ENCODE assay signal across 27 cellular contexts in the genomic region with DNA sequence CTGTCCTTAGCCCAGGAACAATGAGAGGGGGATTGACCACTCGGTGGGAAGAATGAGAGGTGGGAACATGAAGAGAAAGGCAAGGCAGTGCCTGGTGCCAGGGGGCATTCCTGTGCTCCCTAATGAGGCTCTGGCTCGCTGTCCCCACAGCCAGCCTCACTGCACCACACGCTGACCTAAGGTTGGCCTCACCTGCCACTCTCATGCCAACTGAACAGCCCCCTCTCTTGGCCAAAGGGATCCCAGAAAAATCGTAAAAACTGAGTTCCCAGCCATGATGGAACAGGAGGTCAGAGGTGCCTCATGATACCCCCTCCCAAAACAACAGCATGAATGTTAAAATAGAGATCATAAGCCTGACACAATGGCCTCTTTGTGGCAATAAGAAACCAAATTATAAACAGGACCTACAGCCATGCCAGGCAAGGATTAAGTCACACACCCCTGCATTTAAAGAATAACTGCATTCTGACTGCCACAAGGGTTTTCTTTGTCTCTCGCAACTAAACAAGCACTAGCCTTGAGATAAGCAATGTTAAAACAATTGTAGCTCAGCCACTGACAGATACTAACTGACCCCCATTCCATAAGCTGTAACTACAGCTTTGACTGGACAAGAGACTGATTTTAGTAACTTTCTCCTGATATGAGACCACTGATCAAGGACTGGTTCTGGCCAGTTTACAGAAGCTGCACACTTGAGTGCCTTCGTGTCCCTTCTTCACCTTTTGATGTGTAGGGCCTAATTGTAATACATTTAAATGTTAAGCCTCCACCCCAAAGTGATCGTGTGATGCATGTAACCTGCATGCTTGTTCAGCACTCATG.
DNase-seq lines count a peak whose midpoint lies in the region; ATAC-seq, FAIRE-seq and TF ChIP-seq lines count a peak whose summit lies in the region.
"Had no signal": no experiment of that assay in that cellular context is flagged by ENCODE, and none has a peak within 500 bp of the region (broad histone marks: within the 10 kb centered on the region; RNA-seq: fewer than 3 reads in every experiment).

No MANE protein-coding gene starts in this region.

- TF ChIP-seq CTCF in H1 (IDR thresholded peaks at IDR 0.05; ENCODE audit: control extremely low read depth in 1 of 3, insufficient read depth in 1 of 3, low read depth in 1 of 3, low read length in 3 of 3): peak; percentile 33 to 41 (median 34); a peak in 3 of 4 replicates
- TF ChIP-seq CTCF in progenitor cell of endocrine pancreas (IDR thresholded peaks at IDR 0.05; ENCODE audit: unreplicated experiment): no peak
- no peak for TF ChIP-seq CTCF in esophagus muscularis mucosa (IDR thresholded peaks at IDR 0.05)

- in situ Hi-C loops in GM23248 (cut with MboI): no loop called here

- H3K9me3 Mint-ChIP-seq in progenitor cell of endocrine pancreas (ENCODE audit: low read depth): no peaks in the 10 kb centered on the region
- H3K9me3 Mint-ChIP-seq: activated CD4-positive, alpha-beta memory T cell treated with anti-CD3 and anti-CD28 coated beads, Interleukin-2, amount 10 ng/mL, durations not matched to agents 7 days and 5 days; T-helper 1 cell treated with Interleukin-12 subunit alpha and Interleukin-12 subunit beta and Interleukin-4 antibody, amounts not matched to agents 30 μg/mL and 1 μg/mL, for 36 hours had no signal

- H3K27ac ChIP-seq in H1 (ENCODE audit: low read depth, low read length) (no peak overlapping the region), esophagus muscularis mucosa (replicated peaks in 1 of 4) (no peak overlapping the region), GM23248 (no peak overlapping the region)
- H3K27ac ChIP-seq: BLaER1, dorsolateral prefrontal cortex, gastroesophageal sphincter, suprapubic skin, upper lobe of right lung had no signal

- TF ChIP-seq EP300 in H1 (IDR thresholded peaks at IDR 0.05; ENCODE audit: borderline replicate concordance in 1 of 2, low read depth in 2 of 2, low read length in 2 of 2): no peak
- TF ChIP-seq EP300 in esophagus muscularis mucosa (IDR thresholded peaks at IDR 0.05): no peak

- no peak overlapping the region for H4K91ac ChIP-seq in H1 (replicated peaks; ENCODE audit: insufficient read length, low read length)

- H3K36me3 Mint-ChIP-seq in progenitor cell of endocrine pancreas (ENCODE audit: insufficient read depth): no peaks in the 10 kb centered on the region
- H3K36me3 Mint-ChIP-seq: activated naive CD4-positive, alpha-beta T cell treated with anti-CD3 and anti-CD28 coated beads, Interleukin-2, amount 50 U/mL, for 72 hours had no signal

- CTCF ChIA-PET in H1 (lab: Charles Lee; ENCODE audit: partially characterized antibody): interaction anchor here (0.7 to 4.1 kb wide), 12 partner anchors 9 to 259 kb away, joined by 3 to 24 read pairs (median 4); no protein-coding TSS in a partner anchor

- FAIRE-seq in HTR-8/SVneo (lab: Jason Lieb, UNC) (peak; percentile 16), H1 (lab: Jason Lieb, UNC) (no peak)
- FAIRE-seq: K562 had no signal

- no peak overlapping the region for H3K56ac ChIP-seq in H1 (replicated peaks; ENCODE audit: insufficient read length, low read depth, low read length)

- H3K27me3 ChIP-seq in H1 (replicated peaks in 1 of 4; ENCODE audit: control insufficient read depth in 3 of 4, extremely low read depth in 1 of 4, insufficient read depth in 3 of 4, low read length in 3 of 4) (no peaks in the 10 kb centered on the region), esophagus muscularis mucosa (peaks cover 0 to 10% (median 0%) of the 10 kb centered on the region in 4 donors), GM23248 (replicated peaks; ENCODE audit: insufficient read depth) (no peaks in the 10 kb centered on the region)
- H3K27me3 ChIP-seq: BLaER1, suprapubic skin, upper lobe of right lung had no signal

- H3K4me2 ChIP-seq in H1 (ENCODE audit: insufficient read depth in 1 of 2, low read depth in 2 of 2, low read length in 2 of 2) (no peak overlapping the region), GM23248 (ENCODE audit: unreplicated experiment) (no peak overlapping the region)
- H3K4me2 ChIP-seq: BLaER1 had no signal

- no peak overlapping the region for H3K4me3 Mint-ChIP-seq in progenitor cell of endocrine pancreas (ENCODE audit: low read depth)
- H3K4me3 Mint-ChIP-seq: activated CD4-positive, alpha-beta memory T cell treated with anti-CD3 and anti-CD28 coated beads, Interleukin-2, amount 10 ng/mL, durations not matched to agents 7 days and 5 days; activated T-helper 17 cell treated with anti-CD3 and anti-CD28 coated beads, Interleukin-2, amount 50 U/mL, for 72 hours; T-helper 1 cell treated with Interleukin-12 subunit alpha and Interleukin-12 subunit beta and Interleukin-4 antibody, amounts not matched to agents 30 μg/mL and 1 μg/mL, for 36 hours had no signal

- H2AFZ ChIP-seq in H1 (ENCODE audit: low read length): peak overlapping the region; percentile 63; the same call in 1 of the 2 replicates
- H2AFZ ChIP-seq in GM23248: no peak overlapping the region

- no peak overlapping the region for H3K14ac ChIP-seq in H1 (ENCODE audit: insufficient read length)

- H3K4ac ChIP-seq in H1 (replicated peaks; ENCODE audit: insufficient read length, low read depth, low read length): no peak overlapping the region

- no peaks in the 10 kb centered on the region for H3K23me2 ChIP-seq in H1 (ENCODE audit: low read depth, low read length)

- H3K9me3 ChIP-seq in H1 (ENCODE audit: insufficient read depth in 2 of 2, low read depth in 1 of 2, low read length in 1 of 2): no peaks in the 10 kb centered on the region
- no peaks in the 10 kb centered on the region for H3K9me3 ChIP-seq in esophagus muscularis mucosa
- H3K9me3 ChIP-seq in GM23248 (ENCODE audit: low read depth): no peaks in the 10 kb centered on the region
- H3K9me3 ChIP-seq: BLaER1, gastroesophageal sphincter, suprapubic skin, upper lobe of right lung had no signal

- no peak for TF ChIP-seq POLR2A in H1 (IDR thresholded peaks at IDR 0.05; ENCODE audit: control extremely low read depth in 1 of 2, low read depth in 2 of 2, low read length in 2 of 2)
- no peak for TF ChIP-seq POLR2A in esophagus muscularis mucosa (IDR thresholded peaks at IDR 0.05; ENCODE audit: low read depth)

- H3K23ac ChIP-seq in H1 (ENCODE audit: insufficient read length): no peak overlapping the region

- peak; percentile 69 for ATAC-seq in HG02610 (IDR thresholded peaks at IDR 0.05; ENCODE audit: unreplicated experiment)
- ATAC-seq: activated naive CD4-positive, alpha-beta T cell treated with anti-CD3 and anti-CD28 coated beads, Interleukin-2, amount 50 U/mL, for 72 hours; activated T-helper 17 cell treated with anti-CD3 and anti-CD28 coated beads, Interleukin-2, amount 50 U/mL, for 72 hours; gastroesophageal sphincter; K562; right cardiac atrium; SK-N-SH treated with all-trans-retinoic acid at 6 μM for 48 hours; upper lobe of right lung had no signal

- WGBS in H1 (ENCODE audit: extremely low coverage in 1 of 2, insufficient coverage in 1 of 2, insufficient read length in 1 of 2, insufficient replicate concordance in 2 of 2, low coverage in 1 of 2, low lambda C conversion rate in 2 of 2, missing lambda C conversion rate in 1 of 2), 2 experiments: 75% methylated on average over 7 of the region's 7 CpGs; no CpG with 5 or more reads in 1 of the 2 experiments
- WGBS in esophagus muscularis mucosa: 82% methylated on average over 7 of the region's 7 CpGs
- WGBS in GM23248 (ENCODE audit: low coverage in 1 of 2, low lambda C conversion rate in 2 of 2, missing lambda C conversion rate in 2 of 2), 2 experiments: 18 to 23% methylated on average over 6 to 7 of the region's 7 CpGs

- H2AK5ac ChIP-seq in H1 (ENCODE audit: low read depth, low read length): no peak overlapping the region

- no peak overlapping the region for H3K18ac ChIP-seq in H1 (ENCODE audit: extremely low read depth, low read length)

- no peak overlapping the region for H2BK5ac ChIP-seq in H1 (ENCODE audit: low read depth, low read length)

- no peak overlapping the region for H2BK12ac ChIP-seq in H1 (ENCODE audit: low read depth, low read length)

- H2BK20ac ChIP-seq in H1 (ENCODE audit: low read length): no peak overlapping the region

- H2BK120ac ChIP-seq in H1 (replicated peaks; ENCODE audit: low read depth, low read length): no peak overlapping the region

- H3K4me1 ChIP-seq in H1 (replicated peaks in 1 of 4; ENCODE audit: control insufficient read depth in 3 of 4, insufficient read depth in 4 of 4, low read length in 3 of 4) (no peaks in the 10 kb centered on the region), esophagus muscularis mucosa (no peaks in the 10 kb centered on the region), GM23248 (ENCODE audit: insufficient read depth) (no peaks in the 10 kb centered on the region)
- H3K4me1 ChIP-seq: BLaER1, gastroesophageal sphincter, suprapubic skin, upper lobe of right lung had no signal

- H3F3A ChIP-seq in GM23248 (ENCODE audit: insufficient read depth): no peaks in the 10 kb centered on the region

- intact Hi-C loops in esophagus muscularis mucosa (cut with DNase I): no loop called here

- no peaks in the 10 kb centered on the region for H3K27me3 Mint-ChIP-seq in progenitor cell of endocrine pancreas

- DNase-seq in HTR-8/SVneo (ENCODE audit: insufficient read length, low spot score): no peak
- DNase-seq in H1 (ENCODE audit: low read depth in 1 of 2, low spot score in 2 of 2): peak in 1 of 2 experiments; percentile 48
- no peak for DNase-seq in progenitor cell of endocrine pancreas (ENCODE audit: low spot score, unreplicated experiment)
- DNase-seq in glomerular visceral epithelial cell (ENCODE audit: extremely low spot score): no peak
- DNase-seq in esophagus muscularis mucosa (ENCODE audit: extremely low spot score): no peak
- DNase-seq in GM23248: no peak
- DNase-seq: activated CD4-positive, alpha-beta memory T cell treated with anti-CD3 and anti-CD28 coated beads, Interleukin-2, amount 10 ng/mL, durations not matched to agents 7 days and 5 days; activated CD4-positive, alpha-beta T cell treated with anti-CD3 and anti-CD28 coated beads for 1 hour; amygdala; dorsolateral prefrontal cortex; hypothalamus; NCI-H1417; NCI-H2029; NCI-H524; right cardiac atrium; stimulated activated CD4-positive, alpha-beta T cell treated with anti-CD3 and anti-CD28 coated beads, Interleukin-1b, Interleukin-23, amount 100 ng/mL, for 48 hours; stimulated activated naive CD4-positive, alpha-beta T cell treated with Interleukin-2 at 50 U/mL for 16 hours; upper lobe of right lung had no signal

- POLR2A ChIA-PET in H1 (lab: Charles Lee; ENCODE audit: partially characterized antibody): no interaction called here

- no peaks in the 10 kb centered on the region for H3K79me1 ChIP-seq in H1 (ENCODE audit: low read depth, low read length)

- peaks cover 20% of the 10 kb centered on the region for H3K4me1 Mint-ChIP-seq in progenitor cell of endocrine pancreas (ENCODE audit: low read depth)
- H3K4me1 Mint-ChIP-seq: activated CD4-positive, alpha-beta memory T cell treated with anti-CD3 and anti-CD28 coated beads, Interleukin-2, amount 10 ng/mL, durations not matched to agents 7 days and 5 days; activated T-helper 17 cell treated with anti-CD3 and anti-CD28 coated beads, Interleukin-2, amount 50 U/mL, for 72 hours had no signal

- H3K79me2 ChIP-seq in H1 (ENCODE audit: control insufficient read depth in 1 of 2, insufficient read depth in 2 of 2, low read length in 2 of 2) (no peaks in the 10 kb centered on the region), GM23248 (ENCODE audit: insufficient read depth) (no peaks in the 10 kb centered on the region)

- no peak overlapping the region for H3K4me3 ChIP-seq in H1 (ENCODE audit: extremely low read depth in 1 of 4, insufficient read depth in 2 of 4, low read depth in 3 of 4, low read length in 4 of 4)
- no peak overlapping the region for H3K4me3 ChIP-seq in esophagus muscularis mucosa
- H3K4me3 ChIP-seq in GM23248: no peak overlapping the region
- H3K4me3 ChIP-seq: BLaER1, dorsolateral prefrontal cortex, gastroesophageal sphincter, K562, suprapubic skin, upper lobe of right lung had no signal

- no peaks in the 10 kb centered on the region for H3K36me3 ChIP-seq in H1 (ENCODE audit: control insufficient read depth in 2 of 4, insufficient read depth in 4 of 4, low read length in 3 of 4)
- no peaks in the 10 kb centered on the region for H3K36me3 ChIP-seq in esophagus muscularis mucosa
- H3K36me3 ChIP-seq in GM23248 (ENCODE audit: low read depth): no peaks in the 10 kb centered on the region
- H3K36me3 ChIP-seq: BLaER1, gastroesophageal sphincter, suprapubic skin, upper lobe of right lung had no signal

- no peaks in the 10 kb centered on the region for H3K9me2 ChIP-seq in GM23248 (ENCODE audit: insufficient read depth)

- peak; percentile 40 to 51; a peak in 3 of 4 replicates for TF ChIP-seq RAD21 in H1 (IDR thresholded peaks at IDR 0.05 in 1 of 2, conservative IDR thresholded peaks at IDR 0.05 in 1 of 2; ENCODE audit: low read depth in 2 of 2, low read length in 2 of 2)

- H4K5ac ChIP-seq in H1 (ENCODE audit: insufficient read length, low read depth, low read length): no peak overlapping the region

- peak overlapping the region; percentile 89 for H3K27ac Mint-ChIP-seq in progenitor cell of endocrine pancreas
- H3K27ac Mint-ChIP-seq: activated CD4-positive, alpha-beta memory T cell treated with anti-CD3 and anti-CD28 coated beads, Interleukin-2, amount 10 ng/mL, durations not matched to agents 7 days and 5 days; activated naive CD4-positive, alpha-beta T cell treated with anti-CD3 and anti-CD28 coated beads, Interleukin-2, amount 50 U/mL, for 72 hours; activated T-helper 17 cell treated with anti-CD3 and anti-CD28 coated beads, Interleukin-2, amount 50 U/mL, for 72 hours; T-helper 1 cell treated with Interleukin-12 subunit alpha and Interleukin-12 subunit beta and Interleukin-4 antibody, amounts not matched to agents 30 μg/mL and 1 μg/mL, for 36 hours had no signal

- no peak overlapping the region; a peak in 1 of 7 replicates for H3K9ac ChIP-seq in H1 (replicated peaks in 1 of 4; ENCODE audit: extremely low read depth in 1 of 4, low read depth in 3 of 4, low read length in 3 of 4)
- no peak overlapping the region for H3K9ac ChIP-seq in GM23248
- H3K9ac ChIP-seq: BLaER1 had no signal

- H2BK15ac ChIP-seq in H1 (ENCODE audit: low read length): no peak overlapping the region

- H4K20me1 ChIP-seq in H1 (replicated peaks in 1 of 2; ENCODE audit: control insufficient read depth in 1 of 2, insufficient read depth in 2 of 2, low read length in 2 of 2): no peaks in the 10 kb centered on the region
- H4K20me1 ChIP-seq in GM23248 (ENCODE audit: insufficient read depth): no peaks in the 10 kb centered on the region
- H4K20me1 ChIP-seq: BLaER1 had no signal

- H4K8ac ChIP-seq in H1 (ENCODE audit: extremely low read depth, insufficient read depth, low read length): no peak overlapping the region

Comparison
In these comparisons a context has a peak if more than half of its experiments do, and no peak if none do; other contexts are left out.
1. CTCF ChIP-seq: peak in H1 (3 of 3); none in progenitor cell of endocrine pancreas (single experiment) and esophagus muscularis mucosa (0 of 3).